Comparison of ENCODE assay signal across 1 cellular context in the genomic region with DNA sequence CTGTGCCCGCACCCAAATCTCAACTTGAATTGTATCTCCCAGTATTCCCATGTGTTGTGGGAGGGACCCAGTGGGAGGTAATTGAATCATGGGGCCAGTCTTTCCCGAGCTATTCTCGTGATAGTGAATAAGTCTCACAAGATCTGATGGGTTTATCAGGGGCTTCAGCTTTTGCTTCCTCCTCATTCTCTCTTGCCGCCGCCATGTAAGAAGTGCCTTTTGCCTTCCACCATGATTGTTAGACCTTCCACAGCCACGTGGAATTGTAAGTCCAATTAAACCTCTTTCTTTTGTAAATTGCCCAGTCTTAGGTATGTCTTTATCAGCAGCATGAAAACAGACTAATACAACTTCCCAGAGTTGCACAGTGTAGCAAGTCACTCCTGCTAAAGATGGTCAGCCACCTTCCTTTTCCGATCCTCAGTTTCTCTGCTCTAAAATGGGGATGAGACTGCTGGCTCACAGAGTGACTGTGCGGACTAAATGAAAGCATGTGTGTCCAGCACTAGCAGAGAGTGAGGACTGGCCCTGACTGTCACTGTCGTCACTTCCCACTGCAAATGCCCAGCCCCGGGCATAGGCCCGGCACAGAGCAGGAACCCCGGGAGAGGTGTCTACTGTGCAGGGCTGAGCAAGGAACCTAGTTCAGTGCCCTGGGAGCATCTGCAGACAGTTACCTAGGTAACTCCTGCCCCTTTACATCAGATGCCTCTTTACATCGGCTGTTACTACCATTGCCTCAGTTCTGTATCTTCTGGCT.
TF ChIP-seq lines count a peak whose summit lies in the region.

No MANE protein-coding gene starts in this region.

TF ChIP-seq in GM23338, 12 proteins besides CTCF, POLR2A, EP300 and RAD21 (continued from another document):
- TF ChIP-seq, protein P1, sequence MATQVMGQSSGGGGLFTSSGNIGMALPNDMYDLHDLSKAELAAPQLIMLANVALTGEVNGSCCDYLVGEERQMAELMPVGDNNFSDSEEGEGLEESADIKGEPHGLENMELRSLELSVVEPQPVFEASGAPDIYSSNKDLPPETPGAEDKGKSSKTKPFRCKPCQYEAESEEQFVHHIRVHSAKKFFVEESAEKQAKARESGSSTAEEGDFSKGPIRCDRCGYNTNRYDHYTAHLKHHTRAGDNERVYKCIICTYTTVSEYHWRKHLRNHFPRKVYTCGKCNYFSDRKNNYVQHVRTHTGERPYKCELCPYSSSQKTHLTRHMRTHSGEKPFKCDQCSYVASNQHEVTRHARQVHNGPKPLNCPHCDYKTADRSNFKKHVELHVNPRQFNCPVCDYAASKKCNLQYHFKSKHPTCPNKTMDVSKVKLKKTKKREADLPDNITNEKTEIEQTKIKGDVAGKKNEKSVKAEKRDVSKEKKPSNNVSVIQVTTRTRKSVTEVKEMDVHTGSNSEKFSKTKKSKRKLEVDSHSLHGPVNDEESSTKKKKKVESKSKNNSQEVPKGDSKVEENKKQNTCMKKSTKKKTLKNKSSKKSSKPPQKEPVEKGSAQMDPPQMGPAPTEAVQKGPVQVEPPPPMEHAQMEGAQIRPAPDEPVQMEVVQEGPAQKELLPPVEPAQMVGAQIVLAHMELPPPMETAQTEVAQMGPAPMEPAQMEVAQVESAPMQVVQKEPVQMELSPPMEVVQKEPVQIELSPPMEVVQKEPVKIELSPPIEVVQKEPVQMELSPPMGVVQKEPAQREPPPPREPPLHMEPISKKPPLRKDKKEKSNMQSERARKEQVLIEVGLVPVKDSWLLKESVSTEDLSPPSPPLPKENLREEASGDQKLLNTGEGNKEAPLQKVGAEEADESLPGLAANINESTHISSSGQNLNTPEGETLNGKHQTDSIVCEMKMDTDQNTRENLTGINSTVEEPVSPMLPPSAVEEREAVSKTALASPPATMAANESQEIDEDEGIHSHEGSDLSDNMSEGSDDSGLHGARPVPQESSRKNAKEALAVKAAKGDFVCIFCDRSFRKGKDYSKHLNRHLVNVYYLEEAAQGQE (IDR thresholded peaks at IDR 0.05; ENCODE audit: unreplicated experiment): no peak
- TF ChIP-seq ZNF114 (CRISPR knock-in tag; IDR thresholded peaks at IDR 0.05): no peak
TF ChIP-seq in GM23338: peak in this region for 0.
